In genomic region chr2:11863513-11864328, GRCh38 we compare ENCODE assay signal across 7 cellular contexts.
DNase-seq lines count a peak whose midpoint lies in the region; ATAC-seq and TF ChIP-seq lines count a peak whose summit lies in the region.

No MANE protein-coding gene starts in this region.

- DNase-seq in GM12864 (ENCODE audit: low read depth): no peak
- DNase-seq in NCI-H345 treated with DMSO at 0.1 percent for 48 hours (lab: John Stamatoyannopoulos, UW; ENCODE audit: unreplicated experiment): peak; percentile 44
- peak; percentile 68 to 78 for DNase-seq in activated CD4-positive, alpha-beta T cell treated with anti-CD3 and anti-CD28 coated beads, Interleukin-2, amount 50 U/mL, for 48 hours
- DNase-seq in ecto neural progenitor cell (ENCODE audit: low spot score): peak; percentile 88
- DNase-seq in medulla oblongata (ENCODE audit: extremely low spot score): peak; percentile 90
- peak; percentile 45 for DNase-seq in stimulated activated CD8-positive, alpha-beta memory T cell treated with anti-CD3 and anti-CD28 coated beads, Interleukin-15, amount 100 ng/mL, for 24 hours (ENCODE audit: low read depth)

- H3K4me3 ChIP-seq in GM12864 (ENCODE audit: low read depth, low read length): no peak overlapping the region; the same call in 1 of the 2 replicates

- peak; percentile 96 for TF ChIP-seq CTCF in GM12864 (IDR thresholded peaks at IDR 0.05; ENCODE audit: low read depth, low read length, missing control alignments)

- ATAC-seq in HG02623 (IDR thresholded peaks at IDR 0.05; ENCODE audit: unreplicated experiment): peak; percentile 44
